9 cellular contexts compared by ENCODE assay signal in the genomic region with DNA sequence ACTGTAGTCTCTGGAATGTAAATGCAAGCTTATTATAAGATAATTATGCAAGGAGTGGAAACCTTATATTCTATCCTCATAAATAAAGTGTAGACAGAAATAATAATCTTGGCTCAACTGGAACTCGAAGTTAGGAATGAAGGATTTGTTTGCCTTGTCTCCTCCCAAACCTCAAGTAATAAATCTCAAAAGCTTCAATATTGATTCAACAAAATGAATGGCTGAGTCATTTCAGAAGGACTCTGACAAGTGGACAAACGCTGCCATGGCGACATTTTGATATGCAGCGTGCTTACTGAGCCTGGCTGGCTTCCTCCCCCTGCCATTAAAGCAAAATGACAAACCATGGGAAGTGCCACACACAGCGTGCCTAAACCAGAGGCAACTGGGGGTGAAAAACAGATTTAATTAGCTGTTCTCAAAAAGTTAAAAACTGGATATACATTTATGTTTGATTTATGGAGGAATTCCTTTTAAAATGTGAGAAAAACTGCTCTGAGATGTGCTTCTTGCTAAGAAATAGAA. TPM values are rescaled to one million over a fixed set of nuclear protein-coding genes. Genes with fewer than 3 reads are reported as not detected.
DNase-seq lines count a peak whose midpoint lies in the region; ATAC-seq and TF ChIP-seq lines count a peak whose summit lies in the region.
"Had no signal": no experiment of that assay in that cellular context is flagged by ENCODE, and none has a peak within 500 bp of the region (broad histone marks: within the 10 kb centered on the region; RNA-seq: fewer than 3 reads in every experiment).

No MANE protein-coding gene starts in this region.

- no peaks in the 10 kb centered on the region for H3K36me3 ChIP-seq in endodermal cell (ENCODE audit: control insufficient read depth, insufficient read depth, low read length)
- H3K36me3 ChIP-seq in upper lobe of right lung = no peaks in the 10 kb centered on the region
- H3K36me3 ChIP-seq in uterus = no peaks in the 10 kb centered on the region

- H3K4me1 ChIP-seq in endodermal cell (ENCODE audit: control insufficient read depth, insufficient read depth, low read length) (no peaks in the 10 kb centered on the region), upper lobe of right lung (no peaks in the 10 kb centered on the region), uterus (no peaks in the 10 kb centered on the region)

- H3K9ac ChIP-seq in endodermal cell (ENCODE audit: extremely low read depth, low read length, poor library complexity, severe bottlenecking) = no peak overlapping the region

- H3K27me3 Mint-ChIP-seq in endodermal cell (ENCODE audit: insufficient read depth) = no peaks in the 10 kb centered on the region

- peaks cover 38% of the 10 kb centered on the region for H3K4me1 Mint-ChIP-seq in endodermal cell

- no peaks in the 10 kb centered on the region for H3K27me3 ChIP-seq in endodermal cell (ENCODE audit: control insufficient read depth, insufficient read depth, low read length, poor library complexity, severe bottlenecking)
- H3K27me3 ChIP-seq in upper lobe of right lung = no peaks in the 10 kb centered on the region
- peaks cover 0 to 10% of the 10 kb centered on the region in 2 donors for H3K27me3 ChIP-seq in uterus

- intact Hi-C loops in upper lobe of right lung (cut with DNase I) = no loop called here
- intact Hi-C loops in uterus (cut with DNase I; ENCODE audit: low total_unique reads) = no loop called here

- H3K36me3 Mint-ChIP-seq in endodermal cell (ENCODE audit: low read depth) = no peaks in the 10 kb centered on the region

- DNase-seq in NCI-H82 (lab: John Stamatoyannopoulos, UW) (peak; percentile 4), NCI-H82 treated with DMSO at 0.1 percent for 48 hours (lab: John Stamatoyannopoulos, UW; ENCODE audit: unreplicated experiment) (no peak), NCI-H345 treated with DMSO at 0.1 percent for 48 hours (lab: John Stamatoyannopoulos, UW; ENCODE audit: unreplicated experiment) (peak; percentile 48), endodermal cell (no peak), upper lobe of right lung (peak; percentile 81), uterus (no peak), GM20000 (ENCODE audit: low spot score) (no peak)
- no peak for DNase-seq in activated CD4-positive, alpha-beta T cell treated with anti-CD3 and anti-CD28 coated beads, Interleukin-2, amount 50 U/mL, for 4 hours
- DNase-seq: T-helper 1 cell had no signal

- WGBS in endodermal cell (ENCODE audit: insufficient coverage in 1 of 2, insufficient read length in 1 of 2), 2 experiments = 54 to 75% methylated on average over 3 to 5 of the region's 5 CpGs

- peaks cover 3% of the 10 kb centered on the region for H3K9me3 Mint-ChIP-seq in endodermal cell

- H3K4me3 Mint-ChIP-seq in endodermal cell = no peak overlapping the region

- H3K27ac ChIP-seq in endodermal cell (ENCODE audit: low read depth, low read length) = peak overlapping the region; percentile 86
- peak overlapping the region; percentile 61 for H3K27ac ChIP-seq in upper lobe of right lung
- H3K27ac ChIP-seq in uterus = no peak overlapping the region

- TF ChIP-seq CTCF in endodermal cell (conservative IDR thresholded peaks at IDR 0.05) (no peak), upper lobe of right lung (IDR thresholded peaks at IDR 0.05) (no peak), uterus (IDR thresholded peaks at IDR 0.05) (no peak), GM20000 (IDR thresholded peaks at IDR 0.05; ENCODE audit: extremely low read depth, missing control alignments) (no peak)

- H3K9me3 ChIP-seq in endodermal cell (ENCODE audit: control insufficient read depth, low read length) (no peaks in the 10 kb centered on the region), upper lobe of right lung (no peaks in the 10 kb centered on the region), uterus (no peaks in the 10 kb centered on the region)

- no peak overlapping the region for H3K27ac Mint-ChIP-seq in endodermal cell

- TF ChIP-seq POLR2A in uterus (IDR thresholded peaks at IDR 0.05) = no peak

- ATAC-seq in upper lobe of right lung = peak; percentile 93

- no peak overlapping the region for H3K4me3 ChIP-seq in endodermal cell (ENCODE audit: low read length)
- H3K4me3 ChIP-seq in upper lobe of right lung = no peak overlapping the region
- no peak overlapping the region for H3K4me3 ChIP-seq in uterus

RNA-seq across cellular contexts. Expression of a gene that starts 10.5 kb away (rescaled TPM):
- total RNA-seq in endodermal cell (100 to 1,000 TPM in 1 of 2 donors, 10 to 100 TPM in 1; 97.6 to 117 TPM), upper lobe of right lung (47.1 TPM), uterus (10 to 100 TPM in 1 of 4 donors, 1 to 10 TPM in 1, not detected in 2; 1.9 to 11.3 TPM)
- 47.2 TPM for polyA plus RNA-seq in endodermal cell (2013, experiment 1 of 2)
- polyA plus RNA-seq in endodermal cell (2013, experiment 2 of 2) = 42.6 TPM

RNA-seq across cellular contexts. Expression of a gene that starts 18.7 kb away (rescaled TPM):
- total RNA-seq in endodermal cell (10 to 100 TPM; 18.2 to 18.7 TPM), upper lobe of right lung (21.0 TPM), uterus (10 to 100 TPM; 11.5 to 50.3 (median 26.9) TPM)
- polyA plus RNA-seq in endodermal cell (2013, experiment 1 of 2) = 11.3 TPM
- 14.1 TPM for polyA plus RNA-seq in endodermal cell (2013, experiment 2 of 2)

Comparison
In these comparisons a context has a peak if more than half of its experiments do, and no peak if none do; other contexts are left out.
1. DNase-seq: peak in NCI-H82 (single experiment), NCI-H345 treated with DMSO at 0.1 percent for 48 hours (single experiment) and upper lobe of right lung (single experiment); none in NCI-H82 treated with DMSO at 0.1 percent for 48 hours (single experiment), endodermal cell (single experiment), activated CD4-positive, alpha-beta T cell treated with anti-CD3 and anti-CD28 coated beads, Interleukin-2, amount 50 U/mL, for 4 hours (0 of 2), uterus (0 of 2) and GM20000 (single experiment).
2. H3K27ac ChIP-seq: peak in endodermal cell (single experiment) and upper lobe of right lung (single experiment); none in uterus (0 of 2).